Comparison of ENCODE assay signal across 1 cellular context in the genomic region with DNA sequence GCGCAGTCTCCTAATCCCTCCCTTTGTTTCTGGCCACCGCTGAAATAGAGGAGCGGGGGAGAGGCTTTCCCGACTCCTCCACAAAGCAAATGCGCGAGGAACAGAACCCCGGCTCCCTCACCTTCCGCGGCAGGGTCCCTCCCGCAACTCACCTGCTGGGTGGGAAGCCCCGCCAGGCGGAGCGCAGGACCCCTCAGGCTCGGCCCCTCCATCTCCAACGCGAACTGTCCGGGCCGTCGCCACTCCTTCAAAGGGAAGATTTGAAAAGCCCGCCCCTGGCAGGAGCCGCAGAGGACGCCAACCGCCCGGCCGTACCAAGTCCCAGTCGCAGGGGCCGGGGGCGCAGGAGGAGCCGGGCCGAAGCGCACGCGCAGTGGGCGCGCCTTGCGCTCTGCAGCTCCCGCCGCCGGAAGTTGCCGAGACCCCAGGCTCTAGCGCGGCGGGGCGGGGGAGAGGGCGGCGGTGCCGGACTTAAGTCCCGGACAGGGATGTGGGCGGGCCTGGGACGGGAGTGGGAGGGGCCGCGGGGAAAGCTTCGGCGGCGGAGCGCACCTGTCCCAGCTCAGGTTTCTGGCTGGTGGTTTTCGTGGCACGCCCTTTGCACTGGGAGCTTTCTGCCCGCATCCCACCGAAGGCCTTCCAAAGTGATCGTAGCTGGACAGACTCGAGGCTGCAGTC.
TF ChIP-seq lines count a peak whose summit lies in the region.

A gene with protein sequence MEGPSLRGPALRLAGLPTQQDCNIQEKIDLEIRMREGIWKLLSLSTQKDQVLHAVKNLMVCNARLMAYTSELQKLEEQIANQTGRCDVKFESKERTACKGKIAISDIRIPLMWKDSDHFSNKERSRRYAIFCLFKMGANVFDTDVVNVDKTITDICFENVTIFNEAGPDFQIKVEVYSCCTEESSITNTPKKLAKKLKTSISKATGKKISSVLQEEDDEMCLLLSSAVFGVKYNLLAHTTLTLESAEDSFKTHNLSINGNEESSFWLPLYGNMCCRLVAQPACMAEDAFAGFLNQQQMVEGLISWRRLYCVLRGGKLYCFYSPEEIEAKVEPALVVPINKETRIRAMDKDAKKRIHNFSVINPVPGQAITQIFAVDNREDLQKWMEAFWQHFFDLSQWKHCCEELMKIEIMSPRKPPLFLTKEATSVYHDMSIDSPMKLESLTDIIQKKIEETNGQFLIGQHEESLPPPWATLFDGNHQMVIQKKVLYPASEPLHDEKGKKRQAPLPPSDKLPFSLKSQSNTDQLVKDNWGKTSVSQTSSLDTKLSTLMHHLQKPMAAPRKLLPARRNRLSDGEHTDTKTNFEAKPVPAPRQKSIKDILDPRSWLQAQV (minus strand): TSS at position 446 of the 678 bp plus-strand sequence. CDS start 234 bp downstream, at position 212.

TF ChIP-seq in HepG2, 621 proteins besides CTCF, POLR2A, EP300 and RAD21 (continued from another document):
- TF ChIP-seq CREBL2 (CRISPR knock-in tag; IDR thresholded peaks at IDR 0.05; ENCODE audit: borderline replicate concordance) (no peak), CREM (IDR thresholded peaks at IDR 0.05) (no peak), CREM (CRISPR knock-in tag; IDR thresholded peaks at IDR 0.05) (no peak), CAMTA2 (CRISPR knock-in tag; IDR thresholded peaks at IDR 0.05; ENCODE audit: borderline replicate concordance) (0 out of 2 replicates have a peak, but pooled peaks have one; percentile 54), GATAD1 (CRISPR knock-in tag; IDR thresholded peaks at IDR 0.05) (peak; percentile 84), KDM5B (CRISPR knock-in tag; IDR thresholded peaks at IDR 0.05; ENCODE audit: borderline replicate concordance) (peak; percentile 86; the same call in 1 of the 2 replicates), HOXA5 (CRISPR knock-in tag; IDR thresholded peaks at IDR 0.05) (0 out of 2 replicates have a peak, but pooled peaks have one; percentile 50), HNRNPK (IDR thresholded peaks at IDR 0.05; ENCODE audit: low read depth, low read length, poor library complexity, severe bottlenecking) (peak; percentile 67), THRA (CRISPR knock-in tag; IDR thresholded peaks at IDR 0.05; ENCODE audit: borderline replicate concordance) (0 out of 2 replicates have a peak, but pooled peaks have one; percentile 17), IRF2 (CRISPR knock-in tag; IDR thresholded peaks at IDR 0.05) (0 out of 2 replicates have a peak, but pooled peaks have one; percentile 17), ZBTB2 (CRISPR knock-in tag; IDR thresholded peaks at IDR 0.05; ENCODE audit: low read depth) (peak; percentile 68), HOXA3 (CRISPR knock-in tag; IDR thresholded peaks at IDR 0.05) (peak; percentile 84), BRD4 (CRISPR knock-in tag; IDR thresholded peaks at IDR 0.05) (no peak), SAP130 (CRISPR knock-in tag; IDR thresholded peaks at IDR 0.05; ENCODE audit: low read depth) (peak; percentile 99), BORCS8-MEF2B (CRISPR knock-in tag; IDR thresholded peaks at IDR 0.05) (peak; percentile 47; the same call in 1 of the 2 replicates), NR2C2 (CRISPR knock-in tag; IDR thresholded peaks at IDR 0.05; ENCODE audit: borderline replicate concordance) (peak; percentile 32; the same call in 1 of the 2 replicates)
- TF ChIP-seq, protein P1, sequence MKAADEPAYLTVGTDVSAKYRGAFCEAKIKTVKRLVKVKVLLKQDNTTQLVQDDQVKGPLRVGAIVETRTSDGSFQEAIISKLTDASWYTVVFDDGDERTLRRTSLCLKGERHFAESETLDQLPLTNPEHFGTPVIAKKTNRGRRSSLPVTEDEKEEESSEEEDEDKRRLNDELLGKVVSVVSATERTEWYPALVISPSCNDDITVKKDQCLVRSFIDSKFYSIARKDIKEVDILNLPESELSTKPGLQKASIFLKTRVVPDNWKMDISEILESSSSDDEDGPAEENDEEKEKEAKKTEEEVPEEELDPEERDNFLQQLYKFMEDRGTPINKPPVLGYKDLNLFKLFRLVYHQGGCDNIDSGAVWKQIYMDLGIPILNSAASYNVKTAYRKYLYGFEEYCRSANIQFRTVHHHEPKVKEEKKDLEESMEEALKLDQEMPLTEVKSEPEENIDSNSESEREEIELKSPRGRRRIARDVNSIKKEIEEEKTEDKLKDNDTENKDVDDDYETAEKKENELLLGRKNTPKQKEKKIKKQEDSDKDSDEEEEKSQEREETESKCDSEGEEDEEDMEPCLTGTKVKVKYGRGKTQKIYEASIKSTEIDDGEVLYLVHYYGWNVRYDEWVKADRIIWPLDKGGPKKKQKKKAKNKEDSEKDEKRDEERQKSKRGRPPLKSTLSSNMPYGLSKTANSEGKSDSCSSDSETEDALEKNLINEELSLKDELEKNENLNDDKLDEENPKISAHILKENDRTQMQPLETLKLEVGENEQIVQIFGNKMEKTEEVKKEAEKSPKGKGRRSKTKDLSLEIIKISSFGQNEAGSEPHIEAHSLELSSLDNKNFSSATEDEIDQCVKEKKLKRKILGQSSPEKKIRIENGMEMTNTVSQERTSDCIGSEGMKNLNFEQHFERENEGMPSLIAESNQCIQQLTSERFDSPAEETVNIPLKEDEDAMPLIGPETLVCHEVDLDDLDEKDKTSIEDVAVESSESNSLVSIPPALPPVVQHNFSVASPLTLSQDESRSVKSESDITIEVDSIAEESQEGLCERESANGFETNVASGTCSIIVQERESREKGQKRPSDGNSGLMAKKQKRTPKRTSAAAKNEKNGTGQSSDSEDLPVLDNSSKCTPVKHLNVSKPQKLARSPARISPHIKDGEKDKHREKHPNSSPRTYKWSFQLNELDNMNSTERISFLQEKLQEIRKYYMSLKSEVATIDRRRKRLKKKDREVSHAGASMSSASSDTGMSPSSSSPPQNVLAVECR (CRISPR knock-in tag; IDR thresholded peaks at IDR 0.05; ENCODE audit: borderline replicate concordance): peak; percentile 100
- TF ChIP-seq, protein P2, sequence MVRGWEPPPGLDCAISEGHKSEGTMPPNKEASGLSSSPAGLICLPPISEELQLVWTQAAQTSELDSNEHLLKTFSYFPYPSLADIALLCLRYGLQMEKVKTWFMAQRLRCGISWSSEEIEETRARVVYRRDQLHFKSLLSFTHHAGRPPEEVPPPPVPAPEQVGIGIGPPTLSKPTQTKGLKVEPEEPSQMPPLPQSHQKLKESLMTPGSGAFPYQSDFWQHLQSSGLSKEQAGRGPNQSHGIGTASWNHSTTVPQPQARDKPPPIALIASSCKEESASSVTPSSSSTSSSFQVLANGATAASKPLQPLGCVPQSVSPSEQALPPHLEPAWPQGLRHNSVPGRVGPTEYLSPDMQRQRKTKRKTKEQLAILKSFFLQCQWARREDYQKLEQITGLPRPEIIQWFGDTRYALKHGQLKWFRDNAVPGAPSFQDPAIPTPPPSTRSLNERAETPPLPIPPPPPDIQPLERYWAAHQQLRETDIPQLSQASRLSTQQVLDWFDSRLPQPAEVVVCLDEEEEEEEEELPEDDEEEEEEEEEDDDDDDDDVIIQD (CRISPR knock-in tag; IDR thresholded peaks at IDR 0.05; ENCODE audit: low read depth): peak; percentile 62; the same call in 1 of the 2 replicates
- TF ChIP-seq, protein P3, sequence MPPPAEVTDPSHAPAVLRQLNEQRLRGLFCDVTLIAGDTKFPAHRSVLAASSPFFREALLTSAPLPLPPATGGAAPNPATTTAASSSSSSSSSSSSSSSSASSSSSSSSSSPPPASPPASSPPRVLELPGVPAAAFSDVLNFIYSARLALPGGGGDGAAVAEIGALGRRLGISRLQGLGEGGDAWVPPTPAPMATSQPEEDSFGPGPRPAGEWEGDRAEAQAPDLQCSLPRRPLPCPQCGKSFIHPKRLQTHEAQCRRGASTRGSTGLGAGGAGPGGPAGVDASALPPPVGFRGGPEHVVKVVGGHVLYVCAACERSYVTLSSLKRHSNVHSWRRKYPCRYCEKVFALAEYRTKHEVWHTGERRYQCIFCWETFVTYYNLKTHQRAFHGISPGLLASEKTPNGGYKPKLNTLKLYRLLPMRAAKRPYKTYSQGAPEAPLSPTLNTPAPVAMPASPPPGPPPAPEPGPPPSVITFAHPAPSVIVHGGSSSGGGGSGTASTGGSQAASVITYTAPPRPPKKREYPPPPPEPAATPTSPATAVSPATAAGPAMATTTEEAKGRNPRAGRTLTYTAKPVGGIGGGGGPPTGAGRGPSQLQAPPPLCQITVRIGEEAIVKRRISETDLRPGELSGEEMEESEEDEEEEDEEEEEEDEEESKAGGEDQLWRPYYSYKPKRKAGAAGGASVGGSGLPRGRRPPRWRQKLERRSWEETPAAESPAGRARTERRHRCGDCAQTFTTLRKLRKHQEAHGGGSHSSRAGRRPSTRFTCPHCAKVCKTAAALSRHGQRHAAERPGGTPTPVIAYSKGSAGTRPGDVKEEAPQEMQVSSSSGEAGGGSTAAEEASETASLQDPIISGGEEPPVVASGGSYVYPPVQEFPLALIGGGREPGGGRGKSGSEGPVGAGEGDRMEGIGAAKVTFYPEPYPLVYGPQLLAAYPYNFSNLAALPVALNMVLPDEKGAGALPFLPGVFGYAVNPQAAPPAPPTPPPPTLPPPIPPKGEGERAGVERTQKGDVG (CRISPR knock-in tag; IDR thresholded peaks at IDR 0.05; ENCODE audit: borderline replicate concordance): peak; percentile 61; the same call in 1 of the 2 replicates
- TF ChIP-seq, protein P4, sequence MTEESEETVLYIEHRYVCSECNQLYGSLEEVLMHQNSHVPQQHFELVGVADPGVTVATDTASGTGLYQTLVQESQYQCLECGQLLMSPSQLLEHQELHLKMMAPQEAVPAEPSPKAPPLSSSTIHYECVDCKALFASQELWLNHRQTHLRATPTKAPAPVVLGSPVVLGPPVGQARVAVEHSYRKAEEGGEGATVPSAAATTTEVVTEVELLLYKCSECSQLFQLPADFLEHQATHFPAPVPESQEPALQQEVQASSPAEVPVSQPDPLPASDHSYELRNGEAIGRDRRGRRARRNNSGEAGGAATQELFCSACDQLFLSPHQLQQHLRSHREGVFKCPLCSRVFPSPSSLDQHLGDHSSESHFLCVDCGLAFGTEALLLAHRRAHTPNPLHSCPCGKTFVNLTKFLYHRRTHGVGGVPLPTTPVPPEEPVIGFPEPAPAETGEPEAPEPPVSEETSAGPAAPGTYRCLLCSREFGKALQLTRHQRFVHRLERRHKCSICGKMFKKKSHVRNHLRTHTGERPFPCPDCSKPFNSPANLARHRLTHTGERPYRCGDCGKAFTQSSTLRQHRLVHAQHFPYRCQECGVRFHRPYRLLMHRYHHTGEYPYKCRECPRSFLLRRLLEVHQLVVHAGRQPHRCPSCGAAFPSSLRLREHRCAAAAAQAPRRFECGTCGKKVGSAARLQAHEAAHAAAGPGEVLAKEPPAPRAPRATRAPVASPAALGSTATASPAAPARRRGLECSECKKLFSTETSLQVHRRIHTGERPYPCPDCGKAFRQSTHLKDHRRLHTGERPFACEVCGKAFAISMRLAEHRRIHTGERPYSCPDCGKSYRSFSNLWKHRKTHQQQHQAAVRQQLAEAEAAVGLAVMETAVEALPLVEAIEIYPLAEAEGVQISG (CRISPR knock-in tag; IDR thresholded peaks at IDR 0.05): peak; percentile 69
